13 cellular contexts compared by ENCODE assay signal in genomic region chr10:88245974-88246511, GRCh38.
DNase-seq lines count a peak whose midpoint lies in the region; ATAC-seq and TF ChIP-seq lines count a peak whose summit lies in the region.
"Had no signal": no experiment of that assay in that cellular context is flagged by ENCODE, and none has a peak within 500 bp of the region (broad histone marks: within the 10 kb centered on the region; RNA-seq: fewer than 3 reads in every experiment).

No MANE protein-coding gene starts in this region.

- no peaks in the 10 kb centered on the region for H3K9me3 ChIP-seq in ascending aorta

- peak overlapping the region; percentile 51 to 68 for H3K27ac ChIP-seq in ascending aorta
- H3K27ac ChIP-seq: SK-N-MC had no signal

- peak overlapping the region in 1 of 2 donors; percentile 48 for H3K4me3 ChIP-seq in ascending aorta
- H3K4me3 ChIP-seq: SK-N-MC had no signal

- peak overlapping the region; percentile 15 for H3K4me3 Mint-ChIP-seq in neural crest cell
- H3K4me3 Mint-ChIP-seq: activated T-cell treated with anti-CD3 and anti-CD28 coated beads, Interleukin-2, amount 50 U/mL, for 72 hours; naive thymus-derived CD4-positive, alpha-beta T cell had no signal

- peaks cover 55% of the 10 kb centered on the region for H3K4me1 Mint-ChIP-seq in neural crest cell

- ATAC-seq in Right ventricle myocardium superior (ENCODE audit: poor library complexity) (peak; percentile 62), GM19452 (IDR thresholded peaks at IDR 0.05; ENCODE audit: unreplicated experiment) (no peak)
- ATAC-seq: activated T-cell treated with anti-CD3 and anti-CD28 coated beads, Interleukin-2, amount 50 U/mL, for 72 hours; naive thymus-derived CD4-positive, alpha-beta T cell had no signal

- no peaks in the 10 kb centered on the region for H3K27me3 ChIP-seq in ascending aorta

- intact Hi-C loops in ascending aorta (cut with DNase I), result loop anchor here (5.0 kb wide), 1 partner anchor 79 kb away; no protein-coding TSS in a partner anchor
- intact Hi-C loops in Right ventricle myocardium superior (cut with DNase I), result loop anchor here (10.0 kb wide), 1 partner anchor 139 kb away; no protein-coding TSS in a partner anchor

- no peaks in the 10 kb centered on the region for H3K27me3 Mint-ChIP-seq in neural crest cell (ENCODE audit: low read depth)

- no peaks in the 10 kb centered on the region for H3K36me3 ChIP-seq in ascending aorta

- H3K36me3 Mint-ChIP-seq in neural crest cell (ENCODE audit: low read depth), result no peaks in the 10 kb centered on the region

- H3K4me1 ChIP-seq in ascending aorta, result peaks cover 5 to 32% of the 10 kb centered on the region in 2 donors

- TF ChIP-seq CTCF in ascending aorta (IDR thresholded peaks at IDR 0.05) (no peak), neural crest cell (conservative IDR thresholded peaks at IDR 0.05) (no peak)

- H3K27ac Mint-ChIP-seq in neural crest cell (ENCODE audit: unreplicated experiment), result no peak overlapping the region
- H3K27ac Mint-ChIP-seq: activated T-cell treated with anti-CD3 and anti-CD28 coated beads, Interleukin-2, amount 50 U/mL, for 72 hours had no signal

- no peaks in the 10 kb centered on the region for H3K9me3 Mint-ChIP-seq in neural crest cell
- H3K9me3 Mint-ChIP-seq: activated T-cell treated with anti-CD3 and anti-CD28 coated beads, Interleukin-2, amount 50 U/mL, for 72 hours had no signal

- DNase-seq in AG08395 (ENCODE audit: low spot score) (peak; percentile 61), ascending aorta (ENCODE audit: low spot score in 2 of 2) (no peak), Right ventricle myocardium superior (no peak), neural crest cell (ENCODE audit: low read depth, low spot score) (no peak), ureter (ENCODE audit: low spot score) (no peak), activated gamma-delta T cell treated with Interleukin-2 at 50 U/mL for 16 hours (no peak), activated T-cell treated with anti-CD3 and anti-CD28 coated beads for 4 hours (no peak)
- DNase-seq: activated T-cell treated with anti-CD3 and anti-CD28 coated beads, Interleukin-2, amount 50 U/mL, for 72 hours; cortex of kidney; naive thymus-derived CD4-positive, alpha-beta T cell; stimulated activated naive CD4-positive, alpha-beta T cell treated with Interleukin-2 at 50 U/mL for 16 hours had no signal
